In the genomic region with DNA sequence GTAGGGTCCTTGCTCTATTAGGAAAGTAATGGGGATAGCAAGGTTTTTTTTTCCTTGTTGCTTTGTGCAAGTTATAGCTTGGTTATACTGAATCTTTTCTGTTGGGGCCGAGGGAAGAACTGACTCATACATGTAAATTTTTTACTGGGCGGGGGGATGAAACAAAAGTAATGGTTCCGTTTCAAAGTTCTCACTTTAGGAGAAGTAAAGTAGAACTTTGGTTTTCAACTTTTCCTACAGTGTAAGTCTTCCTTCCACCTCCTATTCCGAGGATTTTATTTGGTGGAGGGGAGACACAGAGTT, we compare ENCODE assay signal across 8 cellular contexts. TPM values are rescaled to one million over a fixed set of nuclear protein-coding genes. Genes with fewer than 3 reads are reported as not detected.
DNase-seq lines count a peak whose midpoint lies in the region; ATAC-seq, FAIRE-seq and TF ChIP-seq lines count a peak whose summit lies in the region.

No MANE protein-coding gene starts in this region.

- peaks cover 34% of the 10 kb centered on the region for H4K20me1 ChIP-seq in astrocyte (ENCODE audit: insufficient read depth, low read length)
- peaks cover 15% of the 10 kb centered on the region; the same call in 1 of the 2 replicates for H4K20me1 ChIP-seq in HepG2 (ENCODE audit: insufficient read depth, low read length)

- POLR2A ChIA-PET in HepG2 (lab: Yijun Ruan, JAX): interaction anchor here (2.2 kb wide), 1 partner anchor 17 kb away, joined by 6 read pairs; no protein-coding TSS in a partner anchor

- ATAC-seq in heart right ventricle (no peak), left cardiac atrium (no peak), HepG2 (peak; percentile 1; the same call in 1 of the 3 replicates), GM21360 (IDR thresholded peaks at IDR 0.05; ENCODE audit: unreplicated experiment) (no peak)

- CTCF ChIA-PET in HepG2 (lab: Yijun Ruan, JAX; ENCODE audit: low intra/inter-chr PET ratio, low total read pairs): interaction anchor here (1.6 kb wide), 1 partner anchor 194 kb away, joined by 3 read pairs; no protein-coding TSS in a partner anchor

- intact Hi-C loops in heart right ventricle (cut with DNase I): loop anchor here in 4 of 10 donors (2.0 to 10.0 kb wide), 3 partner anchors 110 to 340 kb away; no protein-coding TSS in a partner anchor
- intact Hi-C loops in left cardiac atrium (cut with DNase I): loop anchor here in 1 of 2 donors (10.0 kb wide), 1 partner anchor 350 kb away; no protein-coding TSS in a partner anchor
- intact Hi-C loops in HepG2 (cut with micrococcal nuclease; ENCODE audit: unreplicated experiment): loop anchor here (2.0 kb wide), 2 partner anchors 18 to 340 kb away; no protein-coding TSS in a partner anchor

- peaks cover 48% of the 10 kb centered on the region for H3K79me2 ChIP-seq in astrocyte (ENCODE audit: insufficient read depth, low read length)
- H3K79me2 ChIP-seq in HepG2 (ENCODE audit: insufficient read depth, low read length): peaks cover 55% of the 10 kb centered on the region

- no peak for FAIRE-seq in astrocyte (lab: Jason Lieb, UNC)
- no peak for FAIRE-seq in HepG2 (lab: Jason Lieb, UNC)

- H3K36me3 ChIP-seq in heart right ventricle (no peaks in the 10 kb centered on the region), astrocyte (ENCODE audit: insufficient read depth, low read length) (no peaks in the 10 kb centered on the region), HepG2 (replicated peaks in 1 of 2; ENCODE audit: control insufficient read depth in 1 of 2, insufficient read depth in 2 of 2, low read length in 2 of 2) (peaks cover 2 to 4% of the 10 kb centered on the region in 2 experiments; a peak in 2 of 5 replicates)

- peaks cover 0 to 50% (median 34%) of the 10 kb centered on the region in 9 donors for H3K4me1 ChIP-seq in heart right ventricle
- H3K4me1 ChIP-seq in astrocyte (ENCODE audit: insufficient read depth, low read length): peaks cover 5% of the 10 kb centered on the region
- H3K4me1 ChIP-seq in HepG2 (ENCODE audit: insufficient read depth, low read length): peaks cover 30% of the 10 kb centered on the region

- no peaks in the 10 kb centered on the region for H3K27me3 Mint-ChIP-seq in astrocyte (ENCODE audit: low read depth, unreplicated experiment)

- WGBS in heart right ventricle, 2 donors: 9 to 11% methylated on average over 4 of the region's 4 CpGs
- under 1% methylated on average over 4 of the region's 4 CpGs for WGBS in HepG2 (ENCODE audit: low lambda C conversion rate)

- TF ChIP-seq RAD21 in HepG2 (CRISPR knock-in tag; IDR thresholded peaks at IDR 0.05): no peak

- no TSS peak for BruUV-seq in HepG2 (replicated peaks; lab: Mats Ljungman, UMichigan)

- H3K9me3 Mint-ChIP-seq in astrocyte (ENCODE audit: unreplicated experiment): no peaks in the 10 kb centered on the region

- no peaks in the 10 kb centered on the region for H3K9me3 ChIP-seq in heart right ventricle
- no peaks in the 10 kb centered on the region for H3K9me3 ChIP-seq in astrocyte (ENCODE audit: insufficient read depth, low read depth, low read length)
- no peaks in the 10 kb centered on the region for H3K9me3 ChIP-seq in HepG2 (ENCODE audit: low read length)

- H3K27ac Mint-ChIP-seq in astrocyte (ENCODE audit: unreplicated experiment): peak overlapping the region; percentile 95

- H3K4me3 Mint-ChIP-seq in astrocyte (ENCODE audit: unreplicated experiment): peak overlapping the region; percentile 100

- H3K27me3 ChIP-seq in heart right ventricle (no peaks in the 10 kb centered on the region), astrocyte (ENCODE audit: insufficient read depth, low read length) (peaks cover under 1% of the 10 kb centered on the region), HepG2 (ENCODE audit: control insufficient read depth in 1 of 2, insufficient read depth in 2 of 2, low read length in 2 of 2) (no peaks in the 10 kb centered on the region; a peak in 1 of 5 replicates)

- no peaks in the 10 kb centered on the region for H3K36me3 Mint-ChIP-seq in astrocyte (ENCODE audit: low read depth, unreplicated experiment)

- H2AFZ ChIP-seq in astrocyte (ENCODE audit: low read depth, low read length) (peak overlapping the region; percentile 90), HepG2 (ENCODE audit: low read length) (no peak overlapping the region)

- no peak for TF ChIP-seq POLR2A in HepG2 (IDR thresholded peaks at IDR 0.05; ENCODE audit: insufficient read depth in 1 of 2, low read depth in 2 of 2, low read length in 2 of 2)

- no peak for TF ChIP-seq CTCF in heart right ventricle (IDR thresholded peaks at IDR 0.05)
- TF ChIP-seq CTCF in astrocyte (IDR thresholded peaks at IDR 0.05; ENCODE audit: insufficient read depth, low read depth, low read length): no peak
- TF ChIP-seq CTCF in HepG2 (CRISPR knock-in tag; IDR thresholded peaks at IDR 0.05): no peak

- peaks cover 6% of the 10 kb centered on the region for H3K4me1 Mint-ChIP-seq in astrocyte (ENCODE audit: low read depth, unreplicated experiment)

- peak overlapping the region; percentile 81 for H3K9ac ChIP-seq in astrocyte (ENCODE audit: low read length)
- H3K9ac ChIP-seq in HepG2 (ENCODE audit: insufficient read depth, low read depth, low read length): peak overlapping the region; percentile 82

- in situ Hi-C loops in HepG2 (cut with HindIII; ENCODE audit: extremely low pct_ligation_motif_present, low pct_unique_long_range_greater_than_20kb): no loop called here

- peak overlapping the region in 9 of 10 donors; percentile 90 to 98 (median 95) for H3K27ac ChIP-seq in heart right ventricle
- peak overlapping the region; percentile 64 for H3K27ac ChIP-seq in astrocyte (ENCODE audit: low read depth, low read length)
- peak overlapping the region; percentile 73 for H3K27ac ChIP-seq in HepG2 (ENCODE audit: extremely low read length, insufficient read depth, low read length)

- H3K4me3 ChIP-seq in heart right ventricle (peak overlapping the region in 9 of 10 donors; percentile 74 to 97 (median 91)), astrocyte (ENCODE audit: insufficient read depth, low read depth, low read length) (peak overlapping the region; percentile 79), HepG2 (replicated peaks in 1 of 3; ENCODE audit: insufficient read depth in 1 of 3, low read depth in 2 of 3, low read length in 3 of 3) (peak overlapping the region; percentile 95 to 100 (median 98))

- H3K4me2 ChIP-seq in astrocyte (ENCODE audit: low read length) (peak overlapping the region; percentile 91), HepG2 (ENCODE audit: low read depth, low read length) (peak overlapping the region; percentile 89)

- TF ChIP-seq EP300 in HepG2 (IDR thresholded peaks at IDR 0.05; ENCODE audit: low read depth in 2 of 2, low read length in 2 of 2) (no peak), HepG2 (CRISPR knock-in tag; IDR thresholded peaks at IDR 0.05; ENCODE audit: borderline replicate concordance) (no peak)

- DNase-seq in heart right ventricle (no peak), left cardiac atrium (no peak), NOMO-1 (lab: John Stamatoyannopoulos, UW; ENCODE audit: unreplicated experiment in 2 of 2) (peak; percentile 47 to 79), astrocyte (ENCODE audit: low read depth) (peak; percentile 24), HepG2 (ENCODE audit: low spot score) (peak; percentile 28), T-helper 9 cell (no peak)
- peak; percentile 3 to 32 for DNase-seq in stimulated activated CD8-positive, alpha-beta memory T cell treated with anti-CD3 and anti-CD28 coated beads, Interleukin-7, amount 100 ng/mL, for 4 hours (ENCODE audit: low read depth in 2 of 2)

TF ChIP-seq in HepG2, 621 proteins besides CTCF, POLR2A, EP300 and RAD21 (continues in another document):
- TF ChIP-seq ZNF615 (CRISPR knock-in tag; IDR thresholded peaks at IDR 0.05; ENCODE audit: borderline replicate concordance): no peak
- TF ChIP-seq, protein P1, sequence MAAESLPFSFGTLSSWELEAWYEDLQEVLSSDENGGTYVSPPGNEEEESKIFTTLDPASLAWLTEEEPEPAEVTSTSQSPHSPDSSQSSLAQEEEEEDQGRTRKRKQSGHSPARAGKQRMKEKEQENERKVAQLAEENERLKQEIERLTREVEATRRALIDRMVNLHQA (CRISPR knock-in tag; IDR thresholded peaks at IDR 0.05): no peak
- TF ChIP-seq, protein P2, sequence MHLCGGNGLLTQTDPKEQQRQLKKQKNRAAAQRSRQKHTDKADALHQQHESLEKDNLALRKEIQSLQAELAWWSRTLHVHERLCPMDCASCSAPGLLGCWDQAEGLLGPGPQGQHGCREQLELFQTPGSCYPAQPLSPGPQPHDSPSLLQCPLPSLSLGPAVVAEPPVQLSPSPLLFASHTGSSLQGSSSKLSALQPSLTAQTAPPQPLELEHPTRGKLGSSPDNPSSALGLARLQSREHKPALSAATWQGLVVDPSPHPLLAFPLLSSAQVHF (CRISPR knock-in tag; IDR thresholded peaks at IDR 0.05): no peak
- no peak for TF ChIP-seq ZNF337 (CRISPR knock-in tag; IDR thresholded peaks at IDR 0.05; ENCODE audit: borderline replicate concordance, low read depth)

RNA-seq across cellular contexts. Expression of gene AFTPH, which starts 1.1 kb away (rescaled TPM):
- total RNA-seq in heart right ventricle (10 to 100 TPM in 8 of 10 donors, 1 to 10 TPM in 2; 9.8 to 12.8 (median 11.0) TPM), left cardiac atrium (10 to 100 TPM; 12.1 to 12.8 TPM), astrocyte (15.7 and 16.0 TPM in 2 replicates), HepG2 (2016; rRNA removed; fragmentation: Illumina TruSeq; extraction: Trizol) (36.8 and 45.9 TPM in 2 replicates)
- polyA plus RNA-seq in heart right ventricle (10 to 100 TPM in 1 of 2 donors, 1 to 10 TPM in 1; 7.9 to 22.3 TPM), HepG2 (2011; rRNA removed) (22.6 and 27.5 TPM in 2 replicates)
- total RNA-seq in HepG2 (2016; cell fraction: cytosol; rRNA removed; fragmentation: Illumina TruSeq; extraction: Trizol; ENCODE audit: low read depth): 17.9 and 21.2 TPM in 2 replicates
- 36.6 and 50.6 TPM in 2 replicates for total RNA-seq in HepG2 (2016; cell fraction: insoluble cytoplasmic fraction; rRNA removed; fragmentation: Illumina TruSeq; extraction: Trizol)
- total RNA-seq in HepG2 (2016; cell fraction: membrane; rRNA removed; fragmentation: Illumina TruSeq; extraction: Trizol): 30.5 and 36.5 TPM in 2 replicates
- total RNA-seq in HepG2 (2016; cell fraction: nucleus; rRNA removed; fragmentation: Illumina TruSeq; extraction: Trizol): 27.4 and 31.1 TPM in 2 replicates
- polyA plus RNA-seq in HepG2 (2011; cell fraction: cytosol; rRNA removed): 12.5 and 16.4 TPM in 2 replicates
- 8.6 and 11.4 TPM in 2 replicates for polyA plus RNA-seq in HepG2 (2011; cell fraction: nucleus; rRNA removed)
- 19.6 and 29.6 TPM in 2 replicates for polyA plus RNA-seq in HepG2 (2012)
- 3.8 and 5.1 TPM in 2 replicates for polyA plus RNA-seq in HepG2 (2016; cell fraction: cytosol; fragmentation: Illumina TruSeq; extraction: Trizol; ENCODE audit: low read depth)
- 41.1 and 41.2 TPM in 2 replicates for polyA plus RNA-seq in HepG2 (2016; cell fraction: insoluble cytoplasmic fraction; fragmentation: Illumina TruSeq; extraction: Trizol; ENCODE audit: low read depth)
- 11.6 and 13.1 TPM in 2 replicates for polyA plus RNA-seq in HepG2 (2016; cell fraction: membrane; fragmentation: Illumina TruSeq; extraction: Trizol; ENCODE audit: low read depth)
- polyA plus RNA-seq in HepG2 (2016; cell fraction: nucleus; fragmentation: Illumina TruSeq; extraction: Trizol; ENCODE audit: insufficient read depth, low read depth): 35.6 and 37.0 TPM in 2 replicates
- 9.2 and 13.7 TPM in 2 replicates for polyA minus RNA-seq in HepG2 (2011; rRNA and poly(A)+ RNA removed; ENCODE audit: low replicate concordance)
- polyA minus RNA-seq in HepG2 (2011; cell fraction: cytosol; rRNA and poly(A)+ RNA removed): 16.5 and 19.2 TPM in 2 replicates
- 36.2 and 39.9 TPM in 2 replicates for polyA minus RNA-seq in HepG2 (2011; cell fraction: nucleus; rRNA and poly(A)+ RNA removed)

Comparison
In these comparisons a context has a peak if more than half of its experiments do, and no peak if none do; other contexts are left out.
1. DNase-seq: peak in NOMO-1 (2 of 2), astrocyte (single experiment), HepG2 (single experiment) and stimulated activated CD8-positive, alpha-beta memory T cell treated with anti-CD3 and anti-CD28 coated beads, Interleukin-7, amount 100 ng/mL, for 4 hours (2 of 2); none in heart right ventricle (0 of 2), left cardiac atrium (single experiment) and T-helper 9 cell (single experiment).
2. Peak in every context shown above with its lines, with median percentiles within 50 percentile points of each other: H3K27ac ChIP-seq and H3K4me3 ChIP-seq.